ENCODE assay signal across 1 cellular context in genomic region chr5:123095694-123096120, GRCh38.
TF ChIP-seq lines count a peak whose summit lies in the region.

No MANE protein-coding gene starts in this region.

TF ChIP-seq in H1, 55 proteins besides CTCF, POLR2A, EP300 and RAD21 (continued from another document):
- TF ChIP-seq E2F6 (IDR thresholded peaks at IDR 0.05), result 0 out of 2 replicates have a peak, but pooled peaks have one; percentile 2
